In genomic region chr1:83064589-83065242, GRCh38 we compare ENCODE assay signal across 20 cellular contexts.
A peak's percentile ranks its signal among the peaks of the same experiment; 100 is the strongest.
DNase-seq lines count a peak whose midpoint lies in the region; ATAC-seq, FAIRE-seq and TF ChIP-seq lines count a peak whose summit lies in the region.
"Had no signal": no experiment of that assay in that cellular context is flagged by ENCODE, and none has a peak within 500 bp of the region (broad histone marks: within the 10 kb centered on the region; RNA-seq: fewer than 3 reads in every experiment).

No MANE protein-coding gene starts in this region.

- no peaks in the 10 kb centered on the region for H3K36me3 ChIP-seq in CD8-positive, alpha-beta memory T cell (ENCODE audit: insufficient read depth, low read length)
- H3K36me3 ChIP-seq in HCT116 (ENCODE audit: control insufficient read depth in 1 of 2, insufficient read depth in 2 of 2, low read length in 2 of 2) (no peaks in the 10 kb centered on the region), kidney (ENCODE audit: control insufficient read depth in 1 of 2, insufficient read depth in 2 of 2, low read length in 2 of 2) (no peaks in the 10 kb centered on the region), tibial nerve (no peaks in the 10 kb centered on the region)
- H3K36me3 ChIP-seq: tibial artery had no signal

- TF ChIP-seq EP300 in tibial nerve (IDR thresholded peaks at IDR 0.05): no peak

- no peak overlapping the region for H3K4me3 ChIP-seq in CD8-positive, alpha-beta memory T cell (ENCODE audit: low read length)
- H3K4me3 ChIP-seq in HCT116 (replicated peaks in 1 of 2; ENCODE audit: low read depth in 1 of 2, low read length in 2 of 2): peak overlapping the region; percentile 19 to 32; a peak in 2 of 4 replicates
- peak overlapping the region; percentile 49 for H3K4me3 ChIP-seq in WI38 (ENCODE audit: low read depth, low read length)
- peak overlapping the region; percentile 23 to 47 for H3K4me3 ChIP-seq in kidney (ENCODE audit: low read length in 2 of 2)
- H3K4me3 ChIP-seq in tibial nerve: peak overlapping the region in 2 of 4 donors; percentile 7 to 8

- no peak for DNase-seq in CD8-positive, alpha-beta memory T cell
- no peak for DNase-seq in HCT116 (ENCODE audit: low read depth, low spot score)
- DNase-seq in kidney: no peak
- no peak for DNase-seq in stimulated activated CD4-positive, alpha-beta T cell treated with anti-CD3 and anti-CD28 coated beads, Interleukin-12 subunit alpha, Interleukin-12 subunit beta, amount 100 ng/mL, for 4 hours
- DNase-seq in DMS 273 (lab: John Stamatoyannopoulos, UW; ENCODE audit: unreplicated experiment): no peak
- no peak for DNase-seq in tibial nerve (ENCODE audit: low spot score in 2 of 2)
- DNase-seq: activated T-cell treated with anti-CD3 and anti-CD28 coated beads for 4 hours; central memory CD4-positive, alpha-beta T cell; glutamatergic neuron; naive thymus-derived CD8-positive, alpha-beta T cell; NCI-H345; retina; stimulated activated CD4-positive, alpha-beta T cell treated with anti-CD3 and anti-CD28 coated beads, Interleukin-4, amount 100 ng/mL, for 1 hour; SW 1271; tibial artery had no signal

- peak overlapping the region; percentile 20 for H2AFZ ChIP-seq in HCT116 (ENCODE audit: low read depth, low read length, poor library complexity, severe bottlenecking)

- ATAC-seq in HCT116: no peak
- no peak for ATAC-seq in GM21381 (IDR thresholded peaks at IDR 0.05; ENCODE audit: unreplicated experiment)
- ATAC-seq: naive thymus-derived CD8-positive, alpha-beta T cell had no signal

- TF ChIP-seq CTCF in HCT116 (IDR thresholded peaks at IDR 0.05 in 2 of 3, conservative IDR thresholded peaks at IDR 0.05 in 1 of 3; ENCODE audit: borderline replicate concordance in 1 of 3, insufficient read depth in 1 of 3, low read depth in 2 of 3, low read length in 2 of 3) (no peak), WI38 (IDR thresholded peaks at IDR 0.05; ENCODE audit: low read depth, low read length) (no peak), kidney (IDR thresholded peaks at IDR 0.05; ENCODE audit: borderline replicate concordance, extremely low read depth, insufficient read depth) (no peak), tibial nerve (IDR thresholded peaks at IDR 0.05) (no peak)

- H3K4me1 ChIP-seq in CD8-positive, alpha-beta memory T cell (ENCODE audit: insufficient read depth, low read length): no peaks in the 10 kb centered on the region
- H3K4me1 ChIP-seq in HCT116 (ENCODE audit: control insufficient read depth in 1 of 2, insufficient read depth in 2 of 2, low read length in 2 of 2) (no peaks in the 10 kb centered on the region), kidney (ENCODE audit: control insufficient read depth in 1 of 2, insufficient read depth in 1 of 2, low read depth in 1 of 2, low read length in 2 of 2) (no peaks in the 10 kb centered on the region), tibial nerve (peaks cover 0 to 4% (median 0%) of the 10 kb centered on the region in 4 donors)

- H3K9ac ChIP-seq in HCT116 (ENCODE audit: low read length) (no peak overlapping the region), kidney (ENCODE audit: low read length in 2 of 2) (no peak overlapping the region)

- H4K20me1 ChIP-seq in HCT116 (ENCODE audit: insufficient read depth): no peaks in the 10 kb centered on the region

- peak overlapping the region; percentile 55 for H3K4me2 ChIP-seq in HCT116 (ENCODE audit: low read length)

- no peak for FAIRE-seq in kidney (lab: Jason Lieb, UNC)
- FAIRE-seq: G401.6 had no signal

- POLR2A ChIA-PET in CD8-positive, alpha-beta memory T cell (lab: Charles Lee): no interaction called here
- POLR2A ChIA-PET in HCT116 (lab: Charles Lee): no interaction called here

- H3K9me3 ChIP-seq in CD8-positive, alpha-beta memory T cell (ENCODE audit: low read length): no peaks in the 10 kb centered on the region
- H3K9me3 ChIP-seq in HCT116 (ENCODE audit: control insufficient read depth in 1 of 2, insufficient read depth in 1 of 2, low read depth in 1 of 2, low read length in 2 of 2) (peaks cover 0 to under 1% of the 10 kb centered on the region in 2 experiments; a peak in 1 of 4 replicates), kidney (ENCODE audit: control insufficient read depth in 1 of 2, low read length in 2 of 2) (peaks cover 0 to 5% of the 10 kb centered on the region in 2 donors), tibial nerve (no peaks in the 10 kb centered on the region)
- H3K9me3 ChIP-seq: tibial artery had no signal

- BruUV-seq in HCT116 (replicated peaks; lab: Mats Ljungman, UMichigan): no TSS peak

- no peaks in the 10 kb centered on the region for H3K79me2 ChIP-seq in HCT116 (ENCODE audit: insufficient read depth, low read length)

- H3K9me2 ChIP-seq in HCT116 (ENCODE audit: insufficient read depth): no peaks in the 10 kb centered on the region

- H3K27ac ChIP-seq in CD8-positive, alpha-beta memory T cell (ENCODE audit: low read depth, low read length): no peak overlapping the region
- H3K27ac ChIP-seq in HCT116 (ENCODE audit: low read depth, low read length) (no peak overlapping the region), kidney (ENCODE audit: low read depth in 2 of 2, low read length in 2 of 2) (no peak overlapping the region), tibial nerve (no peak overlapping the region)
- H3K27ac ChIP-seq: C4-2B, tibial artery had no signal

- no peaks in the 10 kb centered on the region for H3K36me3 Mint-ChIP-seq in CD8-positive, alpha-beta memory T cell
- H3K36me3 Mint-ChIP-seq: activated naive CD8-positive, alpha-beta T cell had no signal

- H3K9me3 Mint-ChIP-seq in CD8-positive, alpha-beta memory T cell: peaks cover 0 to 12% (median 10%) of the 10 kb centered on the region in 5 donors

- intact Hi-C loops in HCT116 (cut with micrococcal nuclease) (no loop called here), kidney (cut with DNase I) (no loop called here)

- no peaks in the 10 kb centered on the region for H3K27me3 Mint-ChIP-seq in CD8-positive, alpha-beta memory T cell

- TF ChIP-seq RAD21 in HCT116 (IDR thresholded peaks at IDR 0.05; ENCODE audit: low read depth): no peak

- RAD21 ChIA-PET in HCT116 (lab: Charles Lee; ENCODE audit: low non-redundant PET in 1 of 2, low total read pairs in 2 of 2, uncharacterized antibody in 2 of 2, unreplicated experiment in 2 of 2): no interaction called here

- H3K4me1 Mint-ChIP-seq in CD8-positive, alpha-beta memory T cell: peaks cover 6 to 16% (median 11%) of the 10 kb centered on the region in 3 donors

- peak overlapping the region in 1 of 8 donors; percentile 17 for H3K27ac Mint-ChIP-seq in CD8-positive, alpha-beta memory T cell
- H3K27ac Mint-ChIP-seq: activated naive CD8-positive, alpha-beta T cell had no signal

- no peak for TF ChIP-seq POLR2A in HCT116 (IDR thresholded peaks at IDR 0.05; ENCODE audit: borderline replicate concordance, extremely low read depth, insufficient read depth, insufficient read length)
- no peak for TF ChIP-seq POLR2A in tibial nerve (IDR thresholded peaks at IDR 0.05)

- peak overlapping the region in 5 of 7 donors; percentile 1 to 19 (median 17) for H3K4me3 Mint-ChIP-seq in CD8-positive, alpha-beta memory T cell
- H3K4me3 Mint-ChIP-seq: activated naive CD8-positive, alpha-beta T cell had no signal

- H3K27me3 ChIP-seq in CD8-positive, alpha-beta memory T cell (ENCODE audit: insufficient read depth, low read length, poor library complexity, severe bottlenecking): no peaks in the 10 kb centered on the region
- H3K27me3 ChIP-seq in HCT116 (ENCODE audit: insufficient read depth, low read length) (no peaks in the 10 kb centered on the region), tibial nerve (no peaks in the 10 kb centered on the region)
- H3K27me3 ChIP-seq: tibial artery had no signal

- CTCF ChIA-PET in CD8-positive, alpha-beta memory T cell (lab: Charles Lee): no interaction called here
- CTCF ChIA-PET in HCT116 (lab: Charles Lee): no interaction called here

- WGBS in tibial nerve, 2 donors: 75 to 79% methylated on average over 4 of the region's 4 CpGs

TF ChIP-seq in HCT116, 20 proteins besides CTCF, POLR2A, EP300 and RAD21:
- no peak for TF ChIP-seq SRF (IDR thresholded peaks at IDR 0.05; ENCODE audit: low read depth)
- no peak for TF ChIP-seq SIN3A (IDR thresholded peaks at IDR 0.05; ENCODE audit: low read depth)
- no peak for TF ChIP-seq CEBPB (IDR thresholded peaks at IDR 0.05; ENCODE audit: low read depth)
- no peak for TF ChIP-seq FOSL1 (IDR thresholded peaks at IDR 0.05; ENCODE audit: low read depth)
- no peak for TF ChIP-seq EZH2 (IDR thresholded peaks at IDR 0.05)
- no peak for TF ChIP-seq POLR2AphosphoS5 (IDR thresholded peaks at IDR 0.05; ENCODE audit: low read depth, low read length)
- TF ChIP-seq EGR1 (IDR thresholded peaks at IDR 0.05; ENCODE audit: low read depth): no peak
- no peak for TF ChIP-seq SP1 (IDR thresholded peaks at IDR 0.05; ENCODE audit: low read depth)
